Comparison of ENCODE assay signal across 8 cellular contexts in genomic region chr1:113146242-113147072, GRCh38.
DNase-seq lines count a peak whose midpoint lies in the region; ATAC-seq, FAIRE-seq and TF ChIP-seq lines count a peak whose summit lies in the region.
"Had no signal": no experiment of that assay in that cellular context is flagged by ENCODE, and none has a peak within 500 bp of the region (broad histone marks: within the 10 kb centered on the region; RNA-seq: fewer than 3 reads in every experiment).

No MANE protein-coding gene starts in this region.

- H4K20me1 ChIP-seq in K562 (replicated peaks; ENCODE audit: control insufficient read depth, insufficient read depth, low read length) = no peaks in the 10 kb centered on the region

- no peak overlapping the region for H4K91ac ChIP-seq in neuronal stem cell (ENCODE audit: low read depth, low read length, poor library complexity)

- H3K4me1 ChIP-seq in K562 (replicated peaks in 1 of 2; ENCODE audit: control insufficient read depth in 2 of 2, insufficient read depth in 2 of 2, low read length in 2 of 2) = peaks cover 3 to 32% of the 10 kb centered on the region in 2 experiments; a peak in 4 of 5 replicates
- peaks cover 0 to 2% of the 10 kb centered on the region in 2 donors for H3K4me1 ChIP-seq in neuronal stem cell (ENCODE audit: control insufficient read depth in 2 of 2, insufficient read depth in 1 of 2, low read depth in 1 of 2, low read length in 2 of 2)

- no peak for TF ChIP-seq POLR2A in K562 (conservative IDR thresholded peaks at IDR 0.05)

- H2BK15ac ChIP-seq in neuronal stem cell (ENCODE audit: low read length) = no peak overlapping the region

- POLR2A ChIA-PET in K562 (lab: Yijun Ruan, JAX) = interaction anchor here (0.6 to 1.0 kb wide), 6 partner anchors 16 to 666 kb away, joined by 3 to 5 read pairs (median 4); partner anchors contain the start of genes PHTF1 and RSBN1

- no peaks in the 10 kb centered on the region for H3K9me3 ChIP-seq in K562 (replicated peaks; ENCODE audit: control insufficient read depth, insufficient read depth, low read depth, low read length)
- H3K9me3 ChIP-seq in neuronal stem cell (replicated peaks in 1 of 2; ENCODE audit: control insufficient read depth in 2 of 2, insufficient read depth in 1 of 2, low read depth in 1 of 2, low read length in 2 of 2) = no peaks in the 10 kb centered on the region
- H3K9me3 ChIP-seq: SJSA1 had no signal

- no peak for TF ChIP-seq CTCF in K562 (IDR thresholded peaks at IDR 0.05 in 2 of 3, conservative IDR thresholded peaks at IDR 0.05 in 1 of 3; ENCODE audit: insufficient read depth in 2 of 3, low read depth in 1 of 3, low read length in 3 of 3)

- H3K4ac ChIP-seq in neuronal stem cell (ENCODE audit: low read length) = no peak overlapping the region

- H4K8ac ChIP-seq in neuronal stem cell (ENCODE audit: low read depth, low read length) = no peak overlapping the region

- peak overlapping the region; percentile 56 for H2AFZ ChIP-seq in K562 (ENCODE audit: low read depth, low read length)
- H2AFZ ChIP-seq in neuronal stem cell (ENCODE audit: low read length) = peak overlapping the region; percentile 68

- H3K4me3 ChIP-seq in K562 = no peak overlapping the region
- no peak overlapping the region for H3K4me3 ChIP-seq in neuronal stem cell (ENCODE audit: low read length in 2 of 2)
- H3K4me3 ChIP-seq: SJSA1 had no signal

- H3K36me3 ChIP-seq in K562 (ENCODE audit: control insufficient read depth, insufficient read depth, low read length) = no peaks in the 10 kb centered on the region
- H3K36me3 ChIP-seq in neuronal stem cell (replicated peaks in 1 of 2; ENCODE audit: control insufficient read depth in 2 of 2, insufficient read depth in 2 of 2, low read length in 2 of 2) = no peaks in the 10 kb centered on the region
- H3K36me3 ChIP-seq: SJSA1 had no signal

- H3K27ac ChIP-seq in K562 (ENCODE audit: extremely low read depth, low read depth, low read length) (no peak overlapping the region), neuronal stem cell (replicated peaks; ENCODE audit: low read length) (no peak overlapping the region)
- H3K27ac ChIP-seq: SJSA1 had no signal

- no peak overlapping the region for H3K14ac ChIP-seq in neuronal stem cell (ENCODE audit: low read length)

- no peak overlapping the region for H3K23ac ChIP-seq in neuronal stem cell (ENCODE audit: low read depth, low read length, poor library complexity)

- WGBS in K562 (ENCODE audit: insufficient coverage, low coverage, missing lambda C conversion rate) = 61% methylated on average over 7 of the region's 7 CpGs
- no CpG with 5 or more reads among the region's 7 CpGs for WGBS in neuronal stem cell (ENCODE audit: extremely low coverage in 2 of 2, insufficient read length in 2 of 2, insufficient replicate concordance in 1 of 2), 2 donors

- H3K4me2 ChIP-seq in K562 (ENCODE audit: insufficient read depth, low read length) (peak overlapping the region; percentile 30; the same call in 1 of the 2 replicates), neuronal stem cell (ENCODE audit: insufficient read depth, low read length, poor library complexity, severe bottlenecking) (no peak overlapping the region)

- H2BK120ac ChIP-seq in neuronal stem cell (ENCODE audit: low read depth, low read length) = no peak overlapping the region

- H3K9me1 ChIP-seq in K562 (ENCODE audit: control insufficient read depth, insufficient read depth, low read length) = no peaks in the 10 kb centered on the region

- peak in 1 of 2 experiments; percentile 34; a peak in 2 of 4 replicates for TF ChIP-seq RAD21 in K562 (CRISPR knock-in tag; conservative IDR thresholded peaks at IDR 0.05 in 1 of 2, IDR thresholded peaks at IDR 0.05 in 1 of 2)

- DNase-seq in GM03348 (ENCODE audit: low spot score) (peak; percentile 29), OCI-M1 (lab: John Stamatoyannopoulos, UW) (peak; percentile 47), K562 (ENCODE audit: extremely low read depth in 1 of 4, low spot score in 3 of 4) (peak; percentile 40 to 59 (median 52)), neuronal stem cell (ENCODE audit: low spot score) (no peak), RPMI8226 (no peak), dedifferentiated amniotic fluid mesenchymal stem cell (ENCODE audit: extremely low spot score) (no peak)

- in situ Hi-C loops in K562 (cut with MboI) = loop anchor here (10.0 kb wide), 1 partner anchor 308 kb away; no protein-coding TSS in a partner anchor

- FAIRE-seq in K562 (lab: Jason Lieb, UNC) = no peak

- no peaks in the 10 kb centered on the region for H3K27me3 ChIP-seq in K562 (ENCODE audit: control insufficient read depth in 2 of 2, insufficient read depth in 2 of 2, low read length in 2 of 2)
- no peaks in the 10 kb centered on the region for H3K27me3 ChIP-seq in neuronal stem cell (ENCODE audit: control insufficient read depth in 3 of 3, insufficient read depth in 3 of 3, low read depth in 1 of 3, low read length in 3 of 3)
- H3K27me3 ChIP-seq: SJSA1 had no signal

- no peak overlapping the region for H2BK12ac ChIP-seq in neuronal stem cell (ENCODE audit: low read length)

- no peaks in the 10 kb centered on the region for H3K79me1 ChIP-seq in neuronal stem cell (ENCODE audit: low read depth, low read length)

- BruUV-seq in K562 (replicated peaks; lab: Mats Ljungman, UMichigan) = no TSS peak

- no peaks in the 10 kb centered on the region for H3K79me2 ChIP-seq in K562 (ENCODE audit: control insufficient read depth, insufficient read depth, low read length)

- H2AK5ac ChIP-seq in neuronal stem cell (ENCODE audit: low read depth, low read length) = no peak overlapping the region

- H3K18ac ChIP-seq in neuronal stem cell (ENCODE audit: low read length) = no peak overlapping the region

- intact Hi-C loops in K562 (cut with micrococcal nuclease) = loop anchor here (10.0 kb wide), 2 partner anchors 342 to 432 kb away; partner anchors contain the start of gene PPM1J

- no peak for TF ChIP-seq EP300 in K562 (IDR thresholded peaks at IDR 0.05; ENCODE audit: low read length)

- H3K9ac ChIP-seq in K562 (ENCODE audit: insufficient read depth in 1 of 2, low read depth in 2 of 2, low read length in 2 of 2) = no peak overlapping the region
- no peak overlapping the region for H3K9ac ChIP-seq in neuronal stem cell (ENCODE audit: low read depth, low read length, poor library complexity)

- ATAC-seq in K562 = peak; percentile 76
- ATAC-seq in HG02610 (IDR thresholded peaks at IDR 0.05; ENCODE audit: unreplicated experiment) = no peak

- CTCF ChIA-PET in K562 (lab: Yijun Ruan, JAX; ENCODE audit: low intra/inter-chr PET ratio) = no interaction called here

- H2BK5ac ChIP-seq in neuronal stem cell (ENCODE audit: low read length) = no peak overlapping the region

TF ChIP-seq in K562, 482 proteins besides CTCF, POLR2A, EP300 and RAD21 (continues in another document):
- TF ChIP-seq NRF1 (conservative IDR thresholded peaks at IDR 0.05 in 1 of 2, IDR thresholded peaks at IDR 0.05 in 1 of 2) (0 out of 4 replicates have a peak, but pooled peaks of 1 of the 2 experiments have one; percentile 11), XRCC3 (IDR thresholded peaks at IDR 0.05) (no peak), ETV1 (tag; conservative IDR thresholded peaks at IDR 0.05; ENCODE audit: low read depth) (peak; percentile 61), TBL1XR1 (IDR thresholded peaks at IDR 0.05; ENCODE audit: low read length in 2 of 2) (peak in 1 of 2 experiments; percentile 74; a peak in 1 of 4 replicates), SMAD4 (CRISPR knock-in tag; conservative IDR thresholded peaks at IDR 0.05) (peak; percentile 100), BCOR (IDR thresholded peaks at IDR 0.05) (peak; percentile 44; the same call in 1 of the 2 replicates), SRF (CRISPR knock-in tag; IDR thresholded peaks at IDR 0.05) (no peak), ATF6 (CRISPR knock-in tag; IDR thresholded peaks at IDR 0.05) (no peak), CREM (IDR thresholded peaks at IDR 0.05; ENCODE audit: low read depth) (peak; percentile 42; the same call in 1 of the 2 replicates), RCOR1 (IDR thresholded peaks at IDR 0.05; ENCODE audit: borderline replicate concordance in 1 of 2, low read depth in 2 of 2, low read length in 2 of 2) (peak in 1 of 2 experiments; percentile 24; a peak in 1 of 4 replicates), NCOR1 (IDR thresholded peaks at IDR 0.05) (peak; percentile 67), ZNF511 (CRISPR knock-in tag; IDR thresholded peaks at IDR 0.05) (no peak), GATA2 (CRISPR knock-in tag; IDR thresholded peaks at IDR 0.05) (peak; percentile 89), ZNF263 (CRISPR knock-in tag; IDR thresholded peaks at IDR 0.05; ENCODE audit: borderline replicate concordance) (0 out of 2 replicates have a peak, but pooled peaks have one; percentile 51)
- TF ChIP-seq, protein P1, sequence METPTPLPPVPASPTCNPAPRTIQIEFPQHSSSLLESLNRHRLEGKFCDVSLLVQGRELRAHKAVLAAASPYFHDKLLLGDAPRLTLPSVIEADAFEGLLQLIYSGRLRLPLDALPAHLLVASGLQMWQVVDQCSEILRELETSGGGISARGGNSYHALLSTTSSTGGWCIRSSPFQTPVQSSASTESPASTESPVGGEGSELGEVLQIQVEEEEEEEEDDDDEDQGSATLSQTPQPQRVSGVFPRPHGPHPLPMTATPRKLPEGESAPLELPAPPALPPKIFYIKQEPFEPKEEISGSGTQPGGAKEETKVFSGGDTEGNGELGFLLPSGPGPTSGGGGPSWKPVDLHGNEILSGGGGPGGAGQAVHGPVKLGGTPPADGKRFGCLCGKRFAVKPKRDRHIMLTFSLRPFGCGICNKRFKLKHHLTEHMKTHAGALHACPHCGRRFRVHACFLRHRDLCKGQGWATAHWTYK (CRISPR knock-in tag; IDR thresholded peaks at IDR 0.05) = 0 out of 2 replicates have a peak, but pooled peaks have one; percentile 23

Comparison
In these comparisons a context has a peak if more than half of its experiments do, and no peak if none do; other contexts are left out.
1. DNase-seq: peak in GM03348 (single experiment), OCI-M1 (single experiment) and K562 (4 of 4); none in neuronal stem cell (single experiment), RPMI8226 (single experiment) and dedifferentiated amniotic fluid mesenchymal stem cell (single experiment).